Comparison of ENCODE assay signal across 1 cellular context in the genomic region with DNA sequence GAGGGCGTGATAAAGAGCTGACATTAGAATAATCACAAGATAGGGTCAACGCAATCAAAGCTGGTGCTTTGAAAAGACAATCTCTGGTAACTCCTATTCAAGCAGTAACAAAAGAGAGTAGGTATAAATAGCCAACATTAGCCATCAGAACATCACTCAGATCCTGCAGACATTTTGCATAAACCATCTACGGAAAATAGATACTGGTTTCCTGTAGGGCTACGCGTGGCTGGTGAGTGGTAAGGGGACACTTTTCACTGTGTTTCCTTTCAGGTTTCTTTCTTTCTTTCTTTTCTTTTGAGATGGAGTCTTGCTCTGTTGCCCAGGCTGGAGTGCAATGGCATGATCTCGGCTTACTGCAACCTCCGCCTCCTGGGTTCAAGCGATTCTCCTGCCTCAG.
TF ChIP-seq lines count a peak whose summit lies in the region.

No MANE protein-coding gene starts in this region.

TF ChIP-seq in GM12878, 131 proteins besides CTCF, POLR2A, EP300 and RAD21 (continued from another document):
- TF ChIP-seq, protein P1, sequence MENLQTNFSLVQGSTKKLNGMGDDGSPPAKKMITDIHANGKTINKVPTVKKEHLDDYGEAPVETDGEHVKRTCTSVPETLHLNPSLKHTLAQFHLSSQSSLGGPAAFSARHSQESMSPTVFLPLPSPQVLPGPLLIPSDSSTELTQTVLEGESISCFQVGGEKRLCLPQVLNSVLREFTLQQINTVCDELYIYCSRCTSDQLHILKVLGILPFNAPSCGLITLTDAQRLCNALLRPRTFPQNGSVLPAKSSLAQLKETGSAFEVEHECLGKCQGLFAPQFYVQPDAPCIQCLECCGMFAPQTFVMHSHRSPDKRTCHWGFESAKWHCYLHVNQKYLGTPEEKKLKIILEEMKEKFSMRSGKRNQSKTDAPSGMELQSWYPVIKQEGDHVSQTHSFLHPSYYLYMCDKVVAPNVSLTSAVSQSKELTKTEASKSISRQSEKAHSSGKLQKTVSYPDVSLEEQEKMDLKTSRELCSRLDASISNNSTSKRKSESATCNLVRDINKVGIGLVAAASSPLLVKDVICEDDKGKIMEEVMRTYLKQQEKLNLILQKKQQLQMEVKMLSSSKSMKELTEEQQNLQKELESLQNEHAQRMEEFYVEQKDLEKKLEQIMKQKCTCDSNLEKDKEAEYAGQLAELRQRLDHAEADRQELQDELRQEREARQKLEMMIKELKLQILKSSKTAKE (IDR thresholded peaks at IDR 0.05; ENCODE audit: low read depth, poor library complexity, severe bottlenecking) = peak; percentile 45
- TF ChIP-seq IKZF2 (IDR thresholded peaks at IDR 0.05) (0 out of 4 replicates have a peak, but pooled peaks of 1 of the 2 experiments have one; percentile 27), ZBED1 (IDR thresholded peaks at IDR 0.05; ENCODE audit: borderline replicate concordance) (no peak), JUNB (IDR thresholded peaks at IDR 0.05) (0 out of 2 replicates have a peak, but pooled peaks have one; percentile 5), MEF2A (IDR thresholded peaks at IDR 0.05; ENCODE audit: insufficient read depth, low read depth, low read length) (peak; percentile 78; the same call in 1 of the 2 replicates), ATF2 (IDR thresholded peaks at IDR 0.05; ENCODE audit: low read length) (peak; percentile 52; the same call in 1 of the 2 replicates), MTA3 (IDR thresholded peaks at IDR 0.05; ENCODE audit: borderline replicate concordance, low read length) (0 out of 2 replicates have a peak, but pooled peaks have one; percentile 55), NRF1 (conservative IDR thresholded peaks at IDR 0.05; ENCODE audit: low read depth, low read length) (no peak), POU2F2 (IDR thresholded peaks at IDR 0.05; ENCODE audit: borderline replicate concordance, low read depth, low read length) (peak; percentile 85; the same call in 2 of the 3 replicates), NFIC (IDR thresholded peaks at IDR 0.05; ENCODE audit: low read depth, low read length) (peak; percentile 63; the same call in 1 of the 2 replicates), ZBTB11 (CRISPR knock-in tag; IDR thresholded peaks at IDR 0.05) (no peak), PAX5 (IDR thresholded peaks at IDR 0.05; ENCODE audit: borderline replicate concordance, low read depth, low read length) (peak; percentile 42; the same call in 1 of the 2 replicates)
